Comparison of ENCODE assay signal across 8 cellular contexts in the genomic region with DNA sequence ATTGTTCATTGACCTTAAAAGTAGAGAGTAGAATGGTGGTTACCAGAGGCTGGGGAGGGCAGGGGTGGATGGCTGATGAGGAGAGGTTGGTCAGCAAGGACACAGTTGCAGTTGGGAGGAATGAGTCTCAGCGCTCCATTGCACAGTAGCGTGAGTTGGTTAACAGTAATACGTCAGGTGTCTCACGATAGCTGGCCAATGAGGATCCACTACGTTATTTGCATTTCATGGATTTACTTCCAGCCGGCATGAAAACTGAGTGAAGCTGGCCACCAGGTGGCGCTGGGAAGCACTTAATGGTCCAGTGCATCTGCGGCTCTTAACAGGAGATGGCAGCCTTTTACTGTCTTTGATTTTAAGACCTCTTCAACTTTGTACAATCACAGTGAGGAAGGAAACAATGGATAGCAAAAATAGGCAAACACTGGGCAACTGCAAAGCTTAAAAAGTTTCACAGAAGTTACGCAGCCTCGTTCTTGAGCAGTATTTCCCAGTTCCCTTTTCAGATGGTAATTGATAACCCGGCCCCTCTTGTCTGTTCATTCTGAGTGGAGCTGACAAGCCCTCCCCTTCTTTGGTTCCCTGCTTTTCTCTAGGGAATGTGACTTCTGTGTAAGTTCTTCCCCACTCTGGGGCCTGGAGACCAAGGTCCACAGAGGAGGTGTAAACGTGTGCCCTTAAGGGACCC. TPM values are rescaled to one million over a fixed set of nuclear protein-coding genes. Genes with fewer than 3 reads are reported as not detected.
DNase-seq lines count a peak whose midpoint lies in the region; ATAC-seq and TF ChIP-seq lines count a peak whose summit lies in the region.

No MANE protein-coding gene starts in this region.

- intact Hi-C loops in thyroid gland (cut with DNase I) = loop anchor here (5.0 to 10.0 kb wide), 3 partner anchors 135 to 435 kb away; no protein-coding TSS in a partner anchor

- H3K27ac ChIP-seq in gastroesophageal sphincter = peak overlapping the region; percentile 5 to 70 (median 56)
- peak overlapping the region; percentile 14 to 89 (median 73) for H3K27ac ChIP-seq in thyroid gland

- H3K27me3 Mint-ChIP-seq in HFFc6 (ENCODE audit: insufficient read depth) = no peaks in the 10 kb centered on the region; the same call in none of the 2 replicates
- H3K27me3 Mint-ChIP-seq in osteocyte (ENCODE audit: unreplicated experiment) = peaks cover 4% of the 10 kb centered on the region

- H3K4me3 ChIP-seq in GM06990 (replicated peaks; ENCODE audit: low read depth, low read length) (no peak overlapping the region), gastroesophageal sphincter (no peak overlapping the region), thyroid gland (replicated peaks in 1 of 3) (no peak overlapping the region)

- no peak for TF ChIP-seq POLR2A in gastroesophageal sphincter (IDR thresholded peaks at IDR 0.05)
- peak in 1 of 2 donors; percentile 57 for TF ChIP-seq POLR2A in thyroid gland (IDR thresholded peaks at IDR 0.05)

- peak; percentile 85 for ATAC-seq in gastroesophageal sphincter

- H3K4me1 Mint-ChIP-seq in HFFc6 (ENCODE audit: low read depth) (peaks cover 36% of the 10 kb centered on the region), osteocyte (ENCODE audit: unreplicated experiment) (peaks cover 27% of the 10 kb centered on the region)

- no peaks in the 10 kb centered on the region for H3K36me3 Mint-ChIP-seq in HFFc6 (ENCODE audit: low read depth)
- no peaks in the 10 kb centered on the region for H3K36me3 Mint-ChIP-seq in osteocyte (ENCODE audit: unreplicated experiment)

- H3K4me3 Mint-ChIP-seq in HFFc6 (peak overlapping the region; percentile 57), osteocyte (ENCODE audit: unreplicated experiment) (no peak overlapping the region)

- H3K27me3 ChIP-seq in GM06990 (replicated peaks; ENCODE audit: control insufficient read depth, insufficient read depth, low read length) = no peaks in the 10 kb centered on the region; the same call in none of the 2 replicates
- H3K27me3 ChIP-seq in gastroesophageal sphincter = no peaks in the 10 kb centered on the region
- no peaks in the 10 kb centered on the region for H3K27me3 ChIP-seq in thyroid gland

- TF ChIP-seq CTCF in GM06990 (IDR thresholded peaks at IDR 0.05; ENCODE audit: insufficient read depth, low read length, poor library complexity, severe bottlenecking) = peak; percentile 95
- TF ChIP-seq CTCF in HFFc6 (IDR thresholded peaks at IDR 0.05) = peak; percentile 99
- peak; percentile 98 to 100 (median 100) for TF ChIP-seq CTCF in gastroesophageal sphincter (IDR thresholded peaks at IDR 0.05)
- TF ChIP-seq CTCF in osteocyte (IDR thresholded peaks at IDR 0.05) = peak; percentile 100
- TF ChIP-seq CTCF in thyroid gland (IDR thresholded peaks at IDR 0.05) = peak; percentile 66 to 100 (median 96)

- H3K4me1 ChIP-seq in gastroesophageal sphincter (peaks cover 4 to 61% (median 9%) of the 10 kb centered on the region in 3 donors), thyroid gland (peaks cover 24 to 30% of the 10 kb centered on the region in 2 donors)

- no peaks in the 10 kb centered on the region for H3K9me3 ChIP-seq in gastroesophageal sphincter
- no peaks in the 10 kb centered on the region for H3K9me3 ChIP-seq in thyroid gland

- H3K9me3 Mint-ChIP-seq in HFFc6 = no peaks in the 10 kb centered on the region
- H3K9me3 Mint-ChIP-seq in osteocyte (ENCODE audit: unreplicated experiment) = no peaks in the 10 kb centered on the region

- DNase-seq in GM06990 (ENCODE audit: extremely low read depth, insufficient read length) (peak; percentile 48), HFFc6 (peak; percentile 95), MV-4-11 (lab: John Stamatoyannopoulos, UW) (peak; percentile 94), SIG-M5 treated with dmso at 0.1 percent for 504 hours (lab: John Stamatoyannopoulos, UW; ENCODE audit: unreplicated experiment) (peak; percentile 88), osteocyte (ENCODE audit: extremely low spot score, unreplicated experiment) (peak; percentile 95), thyroid gland (peak; percentile 94 to 96)
- DNase-seq in activated effector memory CD4-positive, alpha-beta T cell treated with anti-CD3 and anti-CD28 coated beads, Interleukin-2, amount 50 U/mL, for 16 hours = peak; percentile 95

- H3K27ac Mint-ChIP-seq in HFFc6 (peak overlapping the region; percentile 82), osteocyte (ENCODE audit: unreplicated experiment) (peak overlapping the region; percentile 39)

- no peak for TF ChIP-seq EP300 in gastroesophageal sphincter (IDR thresholded peaks at IDR 0.05)

- H3K36me3 ChIP-seq in GM06990 (ENCODE audit: control insufficient read depth, insufficient read depth, low read length) = no peaks in the 10 kb centered on the region
- H3K36me3 ChIP-seq in gastroesophageal sphincter = peaks cover 0 to 4% of the 10 kb centered on the region in 2 donors
- no peaks in the 10 kb centered on the region for H3K36me3 ChIP-seq in thyroid gland

- WGBS in gastroesophageal sphincter (ENCODE audit: low coverage in 1 of 2), 2 donors = 9% methylated on average over 4 to 12 of the region's 12 CpGs
- WGBS in thyroid gland, 2 donors = 7 to 8% methylated on average over 12 of the region's 12 CpGs

RNA-seq across cellular contexts. Expression of a gene that starts 23.7 kb away (rescaled TPM):
- total RNA-seq in HFFc6 (2021; fragmentation: NEBNext Ultra II Directional; extraction: Animal tissue kit (Norgen Biotek cat#: 25700)) = 1 to 10 TPM in 3 of 6 experiments, under 1 TPM in 2, not detected in 1; 0.59 to 1.5 (median 1.1) TPM
- total RNA-seq in gastroesophageal sphincter (10 to 100 TPM; 15.9 to 19.3 (median 16.0) TPM), osteocyte (1.7 and 2.5 TPM in 2 replicates), thyroid gland (10 to 100 TPM; 14.4 to 18.5 (median 15.9) TPM)
